In genomic region chr3:71456826-71457225, GRCh38 we compare ENCODE assay signal across 19 cellular contexts.
DNase-seq lines count a peak whose midpoint lies in the region; ATAC-seq and TF ChIP-seq lines count a peak whose summit lies in the region.
"Had no signal": no experiment of that assay in that cellular context is flagged by ENCODE, and none has a peak within 500 bp of the region (broad histone marks: within the 10 kb centered on the region; RNA-seq: fewer than 3 reads in every experiment).

No MANE protein-coding gene starts in this region.

- ATAC-seq in RWPE2 (ENCODE audit: low read depth) = peak; percentile 30; the same call in 1 of the 3 replicates
- peak; percentile 58 for ATAC-seq in stimulated activated naive CD8-positive, alpha-beta T cell treated with anti-CD3 and anti-CD28 coated beads, Interleukin-15, Interleukin-2, amounts not matched to agents 100 U/mL and 50 U/mL, for 24 hours
- ATAC-seq: heart left ventricle had no signal

- no peaks in the 10 kb centered on the region for H3K27me3 ChIP-seq in RWPE2 (ENCODE audit: insufficient read depth, poor library complexity, severe bottlenecking)
- H3K27me3 ChIP-seq: heart left ventricle had no signal

- peaks cover 20% of the 10 kb centered on the region for H3K36me3 Mint-ChIP-seq in activated T-cell treated with anti-CD3 and anti-CD28 coated beads, Interleukin-2, amount 50 U/mL, for 24 hours (ENCODE audit: low read depth)
- H3K36me3 Mint-ChIP-seq in chondrocyte (ENCODE audit: low read depth) = peaks cover 1% of the 10 kb centered on the region

- peaks cover 99% of the 10 kb centered on the region for H3K4me1 Mint-ChIP-seq in activated T-cell treated with anti-CD3 and anti-CD28 coated beads, Interleukin-2, amount 50 U/mL, for 24 hours (ENCODE audit: low read depth)
- H3K4me1 Mint-ChIP-seq in chondrocyte (ENCODE audit: low read depth) = peaks cover 69% of the 10 kb centered on the region

- TF ChIP-seq CTCF in RWPE2 (IDR thresholded peaks at IDR 0.05; ENCODE audit: poor library complexity, severe bottlenecking) (no peak), chondrocyte (IDR thresholded peaks at IDR 0.05) (no peak)

- peak overlapping the region; percentile 97 for H3K27ac Mint-ChIP-seq in activated T-cell treated with anti-CD3 and anti-CD28 coated beads, Interleukin-2, amount 50 U/mL, for 24 hours
- peak overlapping the region; percentile 78 for H3K27ac Mint-ChIP-seq in chondrocyte (ENCODE audit: unreplicated experiment)

- H3K36me3 ChIP-seq in RWPE2 (ENCODE audit: low read depth) = no peaks in the 10 kb centered on the region
- H3K36me3 ChIP-seq: heart left ventricle had no signal

- no peaks in the 10 kb centered on the region for H3K9me3 ChIP-seq in RWPE2 (ENCODE audit: severe bottlenecking)
- H3K9me3 ChIP-seq: heart left ventricle had no signal

- DNase-seq in activated T-cell treated with anti-CD3 and anti-CD28 coated beads, Interleukin-2, amount 50 U/mL, for 24 hours = no peak
- no peak for DNase-seq in activated T-cell treated with anti-CD3 and anti-CD28 coated beads, Interleukin-2, amount 50 U/mL, for 48 hours
- DNase-seq in RWPE2 (ENCODE audit: low spot score) (no peak), chondrocyte (ENCODE audit: low spot score) (no peak), COLO668 (lab: John Stamatoyannopoulos, UW; ENCODE audit: unreplicated experiment) (no peak), NCI-H526 (lab: John Stamatoyannopoulos, UW) (no peak)
- no peak for DNase-seq in stimulated activated naive CD8-positive, alpha-beta T cell treated with anti-CD3 and anti-CD28 coated beads, Interleukin-15, Interleukin-2, amounts not matched to agents 100 U/mL and 50 U/mL, for 24 hours
- no peak for DNase-seq in effector CD4-positive, alpha-beta T cell
- DNase-seq: activated CD8-positive, alpha-beta memory T cell treated with anti-CD3 and anti-CD28 coated beads, Interleukin-2, amount 50 U/mL, for 4 hours; anterior cingulate cortex; GDM1; heart left ventricle; kidney; NCI-H1930; NCI-H510A; nucleus accumbens; stimulated activated CD4-positive, alpha-beta T cell treated with anti-CD3 and anti-CD28 coated beads, Interleukin-4, amount 100 ng/mL, for 24 hours had no signal

- H3K27me3 Mint-ChIP-seq in activated T-cell treated with anti-CD3 and anti-CD28 coated beads, Interleukin-2, amount 50 U/mL, for 24 hours = no peaks in the 10 kb centered on the region
- no peaks in the 10 kb centered on the region for H3K27me3 Mint-ChIP-seq in chondrocyte (ENCODE audit: low read depth)
- H3K27me3 Mint-ChIP-seq: type B pancreatic cell had no signal

- peaks cover 34% of the 10 kb centered on the region for H3K4me1 ChIP-seq in RWPE2 (ENCODE audit: insufficient read depth, poor library complexity, severe bottlenecking)

- no peak overlapping the region for H3K4me3 ChIP-seq in RWPE2 (ENCODE audit: severe bottlenecking)
- H3K4me3 ChIP-seq: coronary artery had no signal

- peak overlapping the region; percentile 13 for H3K27ac ChIP-seq in RWPE2 (ENCODE audit: poor library complexity, severe bottlenecking)
- H3K27ac ChIP-seq: coronary artery had no signal

- peaks cover 4% of the 10 kb centered on the region for H3K9me3 Mint-ChIP-seq in activated T-cell treated with anti-CD3 and anti-CD28 coated beads, Interleukin-2, amount 50 U/mL, for 24 hours
- no peaks in the 10 kb centered on the region for H3K9me3 Mint-ChIP-seq in chondrocyte (ENCODE audit: low read depth)
- H3K9me3 Mint-ChIP-seq: type B pancreatic cell had no signal

- H3K4me3 Mint-ChIP-seq in activated T-cell treated with anti-CD3 and anti-CD28 coated beads, Interleukin-2, amount 50 U/mL, for 24 hours = peak overlapping the region; percentile 72
- no peak overlapping the region for H3K4me3 Mint-ChIP-seq in chondrocyte (ENCODE audit: unreplicated experiment)
- H3K4me3 Mint-ChIP-seq: type B pancreatic cell had no signal
